Comparison of ENCODE assay signal across 17 cellular contexts in genomic region chr10:73858013-73858708, GRCh38. TPM values are rescaled to one million over a fixed set of nuclear protein-coding genes. Genes with fewer than 3 reads are reported as not detected.
DNase-seq lines count a peak whose midpoint lies in the region; ATAC-seq, FAIRE-seq and TF ChIP-seq lines count a peak whose summit lies in the region.
"Had no signal": no experiment of that assay in that cellular context is flagged by ENCODE, and none has a peak within 500 bp of the region (broad histone marks: within the 10 kb centered on the region; RNA-seq: fewer than 3 reads in every experiment).

No MANE protein-coding gene starts in this region.

- peaks cover 39% of the 10 kb centered on the region for H3K36me3 Mint-ChIP-seq in activated CD4-positive, alpha-beta T cell treated with anti-CD3 and anti-CD28 coated beads, Interleukin-2, amount 10 ng/mL, durations not matched to agents 24 days and 14 days (ENCODE audit: low read depth)
- peaks cover 33% of the 10 kb centered on the region for H3K36me3 Mint-ChIP-seq in T-cell
- peaks cover 31% of the 10 kb centered on the region for H3K36me3 Mint-ChIP-seq in stimulated activated effector memory CD8-positive, alpha-beta T cell treated with anti-CD3 and anti-CD28 coated beads, Interleukin-12 subunit alpha, Interleukin-12 subunit beta, amount 100 ng/mL, for 72 hours

- intact Hi-C loops in activated CD4-positive, alpha-beta T cell treated with anti-CD3 and anti-CD28 coated beads, Interleukin-2, amount 10 ng/mL, durations not matched to agents 24 days and 14 days (cut with micrococcal nuclease), result no loop called here
- intact Hi-C loops in dorsolateral prefrontal cortex (cut with DNase I), result no loop called here

- peak overlapping the region; percentile 72 for H3K4me3 Mint-ChIP-seq in activated CD4-positive, alpha-beta T cell treated with anti-CD3 and anti-CD28 coated beads, Interleukin-2, amount 10 ng/mL, durations not matched to agents 24 days and 14 days
- peak overlapping the region in 2 of 3 donors; percentile 26 to 51 for H3K4me3 Mint-ChIP-seq in T-cell
- H3K4me3 Mint-ChIP-seq in stimulated activated effector memory CD8-positive, alpha-beta T cell treated with anti-CD3 and anti-CD28 coated beads, Interleukin-12 subunit alpha, Interleukin-12 subunit beta, amount 100 ng/mL, for 72 hours, result peak overlapping the region; percentile 57
- H3K4me3 Mint-ChIP-seq: neural crest cell had no signal

- peak overlapping the region in 55 of 59 donors; percentile 18 to 90 (median 70) for H3K27ac ChIP-seq in dorsolateral prefrontal cortex
- H3K27ac ChIP-seq: left ventricle myocardium inferior, upper lobe of right lung had no signal

- DNase-seq in activated CD4-positive, alpha-beta T cell treated with anti-CD3 and anti-CD28 coated beads, Interleukin-2, amount 10 ng/mL, durations not matched to agents 24 days and 14 days, result no peak
- no peak for DNase-seq in activated CD4-positive, alpha-beta T cell treated with anti-CD3 and anti-CD28 coated beads for 4 hours
- DNase-seq in T-cell (no peak), dorsolateral prefrontal cortex (no peak), NK-92 (lab: John Stamatoyannopoulos, UW; ENCODE audit: unreplicated experiment) (no peak), HTR-8/SVneo (ENCODE audit: insufficient read length, low spot score) (no peak), SW480 (ENCODE audit: low spot score) (no peak)
- DNase-seq in stimulated activated effector memory CD8-positive, alpha-beta T cell treated with anti-CD3 and anti-CD28 coated beads, Interleukin-12 subunit alpha, Interleukin-12 subunit beta, amount 100 ng/mL, for 72 hours (ENCODE audit: low spot score in 2 of 2), result peak in 1 of 2 donors; percentile 48
- DNase-seq: heart left ventricle, left ventricle myocardium inferior, NCI-H146, NCI-H524 treated with DMSO at 0.1 percent for 48 hours, RPMI8226, upper lobe of right lung had no signal

- CTCF ChIA-PET in T-cell (lab: Charles Lee), result interaction anchor here in 1 of 2 donors (2.3 kb wide), 1 partner anchor 21 kb away, joined by 12 read pairs; no protein-coding TSS in a partner anchor

- TF ChIP-seq CTCF in dorsolateral prefrontal cortex (IDR thresholded peaks at IDR 0.05 in 54 of 56, conservative IDR thresholded peaks at IDR 0.05 in 2 of 56; ENCODE audit: low read depth in 1 of 56, partially characterized antibody in 56 of 56), result no peak

- no peak for ATAC-seq in T-cell (replicated peaks in 1 of 4)
- ATAC-seq in stimulated activated effector memory CD8-positive, alpha-beta T cell treated with anti-CD3 and anti-CD28 coated beads, Interleukin-12 subunit alpha, Interleukin-12 subunit beta, amount 100 ng/mL, for 72 hours, result no peak
- ATAC-seq: heart left ventricle, upper lobe of right lung had no signal

- no peak for FAIRE-seq in HTR-8/SVneo (lab: Jason Lieb, UNC)
- FAIRE-seq: bronchial epithelial cell had no signal

- H3K4me1 Mint-ChIP-seq in activated CD4-positive, alpha-beta T cell treated with anti-CD3 and anti-CD28 coated beads, Interleukin-2, amount 10 ng/mL, durations not matched to agents 24 days and 14 days, result peaks cover 48% of the 10 kb centered on the region
- H3K4me1 Mint-ChIP-seq in T-cell, result peaks cover 57 to 79% (median 79%) of the 10 kb centered on the region in 3 donors
- H3K4me1 Mint-ChIP-seq in stimulated activated effector memory CD8-positive, alpha-beta T cell treated with anti-CD3 and anti-CD28 coated beads, Interleukin-12 subunit alpha, Interleukin-12 subunit beta, amount 100 ng/mL, for 72 hours, result peaks cover 66% of the 10 kb centered on the region

- peak overlapping the region in 1 of 59 donors; percentile 6 for H3K4me3 ChIP-seq in dorsolateral prefrontal cortex
- H3K4me3 ChIP-seq: heart left ventricle, K562, left ventricle myocardium inferior, upper lobe of right lung had no signal

- peak overlapping the region; percentile 57 for H3K27ac Mint-ChIP-seq in activated CD4-positive, alpha-beta T cell treated with anti-CD3 and anti-CD28 coated beads, Interleukin-2, amount 10 ng/mL, durations not matched to agents 24 days and 14 days
- H3K27ac Mint-ChIP-seq in T-cell, result peak overlapping the region; percentile 76 to 80
- peak overlapping the region; percentile 78 for H3K27ac Mint-ChIP-seq in stimulated activated effector memory CD8-positive, alpha-beta T cell treated with anti-CD3 and anti-CD28 coated beads, Interleukin-12 subunit alpha, Interleukin-12 subunit beta, amount 100 ng/mL, for 72 hours

- H3K9me3 Mint-ChIP-seq in activated CD4-positive, alpha-beta T cell treated with anti-CD3 and anti-CD28 coated beads, Interleukin-2, amount 10 ng/mL, durations not matched to agents 24 days and 14 days, result no peaks in the 10 kb centered on the region
- no peaks in the 10 kb centered on the region for H3K9me3 Mint-ChIP-seq in T-cell
- H3K9me3 Mint-ChIP-seq in stimulated activated effector memory CD8-positive, alpha-beta T cell treated with anti-CD3 and anti-CD28 coated beads, Interleukin-12 subunit alpha, Interleukin-12 subunit beta, amount 100 ng/mL, for 72 hours, result no peaks in the 10 kb centered on the region
- H3K9me3 Mint-ChIP-seq: neural crest cell had no signal

- no peaks in the 10 kb centered on the region for H3K27me3 ChIP-seq in dorsolateral prefrontal cortex
- H3K27me3 ChIP-seq: heart left ventricle, upper lobe of right lung had no signal

- POLR2A ChIA-PET in T-cell (lab: Charles Lee), result no interaction called here

- H3K27me3 Mint-ChIP-seq in activated CD4-positive, alpha-beta T cell treated with anti-CD3 and anti-CD28 coated beads, Interleukin-2, amount 10 ng/mL, durations not matched to agents 24 days and 14 days, result no peaks in the 10 kb centered on the region
- H3K27me3 Mint-ChIP-seq in T-cell, result no peaks in the 10 kb centered on the region

RNA-seq across cellular contexts. Expression of gene CAMK2G, which starts 16.2 kb away (rescaled TPM):
- total RNA-seq in activated CD4-positive, alpha-beta T cell treated with anti-CD3 and anti-CD28 coated beads, Interleukin-2, amount 10 ng/mL, durations not matched to agents 24 days and 14 days, result 20.2 and 22.1 TPM in 2 replicates
- 10 to 100 TPM; 50.6 to 59.9 (median 55.5) TPM for total RNA-seq in T-cell
- total RNA-seq in dorsolateral prefrontal cortex, result 100 to 1,000 TPM; 132 to 380 (median 250) TPM

RNA-seq across cellular contexts. Expression of gene NDST2, which starts 46.8 kb away (rescaled TPM):
- total RNA-seq in activated CD4-positive, alpha-beta T cell treated with anti-CD3 and anti-CD28 coated beads, Interleukin-2, amount 10 ng/mL, durations not matched to agents 24 days and 14 days, result 50.5 and 50.6 TPM in 2 replicates
- 100 to 1,000 TPM in 4 of 5 donors, 10 to 100 TPM in 1; 96.1 to 119 (median 110) TPM for total RNA-seq in T-cell
- total RNA-seq in dorsolateral prefrontal cortex, result 10 to 100 TPM; 22.9 to 57.3 (median 34.5) TPM

RNA-seq across cellular contexts. Expression of gene PLAU, which starts 52.8 kb away (rescaled TPM):
- 0.57 and 0.72 TPM in 2 replicates for total RNA-seq in activated CD4-positive, alpha-beta T cell treated with anti-CD3 and anti-CD28 coated beads, Interleukin-2, amount 10 ng/mL, durations not matched to agents 24 days and 14 days
- total RNA-seq in T-cell, result 1 to 10 TPM in 2 of 5 donors, under 1 TPM in 1, not detected in 2; 0.63 to 1.1 (median 1.1) TPM
- 1 to 10 TPM in 88 of 120 experiments, under 1 TPM in 31, not detected in 1; 0.37 to 7.2 (median 1.4) TPM for total RNA-seq in dorsolateral prefrontal cortex
